In the genomic region with DNA sequence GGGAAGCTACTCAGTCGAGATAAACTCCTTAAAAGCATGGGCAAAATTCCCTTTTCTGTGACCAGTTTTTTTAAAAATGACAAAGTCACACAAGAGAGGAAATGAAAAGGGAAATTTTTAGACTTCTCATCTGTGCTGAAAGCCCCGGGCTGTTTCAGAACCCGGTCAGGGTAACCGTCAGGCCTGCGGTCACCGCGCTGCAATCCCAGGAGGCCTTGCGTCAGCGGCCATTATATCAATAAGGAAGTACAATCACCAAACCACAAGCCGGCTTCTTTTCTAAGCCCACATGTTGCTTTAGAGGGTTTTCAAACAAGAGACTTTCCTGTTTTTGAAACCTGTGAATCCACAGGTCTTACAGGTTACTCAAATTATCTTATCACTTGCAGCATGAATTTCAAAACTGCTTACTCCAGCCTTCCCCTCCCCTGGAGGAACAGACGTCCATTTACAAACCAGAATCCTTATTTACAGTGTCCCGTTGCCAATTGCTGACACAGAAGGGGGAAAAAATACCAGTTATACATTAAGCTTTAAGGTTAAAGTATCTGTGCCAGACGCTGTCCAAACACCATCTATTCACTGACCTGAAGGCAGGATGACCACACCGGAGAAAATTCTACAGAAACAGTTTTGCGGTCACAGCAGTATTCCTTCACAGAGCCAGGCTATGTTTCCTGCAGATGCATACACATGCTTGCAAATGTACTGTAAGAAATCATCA, we compare ENCODE assay signal across 1 cellular context.
A peak's percentile ranks its signal among the peaks of the same experiment; 100 is the strongest.
TF ChIP-seq lines count a peak whose summit lies in the region.

No MANE protein-coding gene starts in this region.

TF ChIP-seq in GM12878, 131 proteins besides CTCF, POLR2A, EP300 and RAD21 (continued from another document and continues in another):
- TF ChIP-seq, protein P1, sequence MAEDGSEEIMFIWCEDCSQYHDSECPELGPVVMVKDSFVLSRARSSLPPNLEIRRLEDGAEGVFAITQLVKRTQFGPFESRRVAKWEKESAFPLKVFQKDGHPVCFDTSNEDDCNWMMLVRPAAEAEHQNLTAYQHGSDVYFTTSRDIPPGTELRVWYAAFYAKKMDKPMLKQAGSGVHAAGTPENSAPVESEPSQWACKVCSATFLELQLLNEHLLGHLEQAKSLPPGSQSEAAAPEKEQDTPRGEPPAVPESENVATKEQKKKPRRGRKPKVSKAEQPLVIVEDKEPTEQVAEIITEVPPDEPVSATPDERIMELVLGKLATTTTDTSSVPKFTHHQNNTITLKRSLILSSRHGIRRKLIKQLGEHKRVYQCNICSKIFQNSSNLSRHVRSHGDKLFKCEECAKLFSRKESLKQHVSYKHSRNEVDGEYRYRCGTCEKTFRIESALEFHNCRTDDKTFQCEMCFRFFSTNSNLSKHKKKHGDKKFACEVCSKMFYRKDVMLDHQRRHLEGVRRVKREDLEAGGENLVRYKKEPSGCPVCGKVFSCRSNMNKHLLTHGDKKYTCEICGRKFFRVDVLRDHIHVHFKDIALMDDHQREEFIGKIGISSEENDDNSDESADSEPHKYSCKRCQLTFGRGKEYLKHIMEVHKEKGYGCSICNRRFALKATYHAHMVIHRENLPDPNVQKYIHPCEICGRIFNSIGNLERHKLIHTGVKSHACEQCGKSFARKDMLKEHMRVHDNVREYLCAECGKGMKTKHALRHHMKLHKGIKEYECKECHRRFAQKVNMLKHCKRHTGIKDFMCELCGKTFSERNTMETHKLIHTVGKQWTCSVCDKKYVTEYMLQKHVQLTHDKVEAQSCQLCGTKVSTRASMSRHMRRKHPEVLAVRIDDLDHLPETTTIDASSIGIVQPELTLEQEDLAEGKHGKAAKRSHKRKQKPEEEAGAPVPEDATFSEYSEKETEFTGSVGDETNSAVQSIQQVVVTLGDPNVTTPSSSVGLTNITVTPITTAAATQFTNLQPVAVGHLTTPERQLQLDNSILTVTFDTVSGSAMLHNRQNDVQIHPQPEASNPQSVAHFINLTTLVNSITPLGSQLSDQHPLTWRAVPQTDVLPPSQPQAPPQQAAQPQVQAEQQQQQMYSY (CRISPR knock-in tag; IDR thresholded peaks at IDR 0.05): no peak
- TF ChIP-seq, protein P2, sequence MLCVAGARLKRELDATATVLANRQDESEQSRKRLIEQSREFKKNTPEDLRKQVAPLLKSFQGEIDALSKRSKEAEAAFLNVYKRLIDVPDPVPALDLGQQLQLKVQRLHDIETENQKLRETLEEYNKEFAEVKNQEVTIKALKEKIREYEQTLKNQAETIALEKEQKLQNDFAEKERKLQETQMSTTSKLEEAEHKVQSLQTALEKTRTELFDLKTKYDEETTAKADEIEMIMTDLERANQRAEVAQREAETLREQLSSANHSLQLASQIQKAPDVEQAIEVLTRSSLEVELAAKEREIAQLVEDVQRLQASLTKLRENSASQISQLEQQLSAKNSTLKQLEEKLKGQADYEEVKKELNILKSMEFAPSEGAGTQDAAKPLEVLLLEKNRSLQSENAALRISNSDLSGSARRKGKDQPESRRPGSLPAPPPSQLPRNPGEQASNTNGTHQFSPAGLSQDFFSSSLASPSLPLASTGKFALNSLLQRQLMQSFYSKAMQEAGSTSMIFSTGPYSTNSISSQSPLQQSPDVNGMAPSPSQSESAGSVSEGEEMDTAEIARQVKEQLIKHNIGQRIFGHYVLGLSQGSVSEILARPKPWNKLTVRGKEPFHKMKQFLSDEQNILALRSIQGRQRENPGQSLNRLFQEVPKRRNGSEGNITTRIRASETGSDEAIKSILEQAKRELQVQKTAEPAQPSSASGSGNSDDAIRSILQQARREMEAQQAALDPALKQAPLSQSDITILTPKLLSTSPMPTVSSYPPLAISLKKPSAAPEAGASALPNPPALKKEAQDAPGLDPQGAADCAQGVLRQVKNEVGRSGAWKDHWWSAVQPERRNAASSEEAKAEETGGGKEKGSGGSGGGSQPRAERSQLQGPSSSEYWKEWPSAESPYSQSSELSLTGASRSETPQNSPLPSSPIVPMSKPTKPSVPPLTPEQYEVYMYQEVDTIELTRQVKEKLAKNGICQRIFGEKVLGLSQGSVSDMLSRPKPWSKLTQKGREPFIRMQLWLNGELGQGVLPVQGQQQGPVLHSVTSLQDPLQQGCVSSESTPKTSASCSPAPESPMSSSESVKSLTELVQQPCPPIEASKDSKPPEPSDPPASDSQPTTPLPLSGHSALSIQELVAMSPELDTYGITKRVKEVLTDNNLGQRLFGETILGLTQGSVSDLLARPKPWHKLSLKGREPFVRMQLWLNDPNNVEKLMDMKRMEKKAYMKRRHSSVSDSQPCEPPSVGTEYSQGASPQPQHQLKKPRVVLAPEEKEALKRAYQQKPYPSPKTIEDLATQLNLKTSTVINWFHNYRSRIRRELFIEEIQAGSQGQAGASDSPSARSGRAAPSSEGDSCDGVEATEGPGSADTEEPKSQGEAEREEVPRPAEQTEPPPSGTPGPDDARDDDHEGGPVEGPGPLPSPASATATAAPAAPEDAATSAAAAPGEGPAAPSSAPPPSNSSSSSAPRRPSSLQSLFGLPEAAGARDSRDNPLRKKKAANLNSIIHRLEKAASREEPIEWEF (IDR thresholded peaks at IDR 0.05; ENCODE audit: insufficient replicate concordance, low read depth, low read length): peak; percentile 93
- TF ChIP-seq NFIC (IDR thresholded peaks at IDR 0.05; ENCODE audit: low read depth, low read length) (no peak), HDGF (IDR thresholded peaks at IDR 0.05) (no peak), CBFB (IDR thresholded peaks at IDR 0.05; ENCODE audit: low read depth) (peak; percentile 97), SMAD1 (IDR thresholded peaks at IDR 0.05; ENCODE audit: low read depth, partially characterized antibody) (no peak), NFYA (IDR thresholded peaks at IDR 0.05; ENCODE audit: borderline replicate concordance, low read depth, low read length) (no peak), TCF12 (IDR thresholded peaks at IDR 0.05; ENCODE audit: low read depth, low read length) (peak; percentile 92), SUPT20H (IDR thresholded peaks at IDR 0.05; ENCODE audit: borderline replicate concordance, control insufficient read depth, low read depth, low read length) (no peak), RELA (IDR thresholded peaks at IDR 0.05; ENCODE audit: borderline replicate concordance, partially characterized antibody) (peak; percentile 74), TCF3 (IDR thresholded peaks at IDR 0.05; ENCODE audit: borderline replicate concordance, insufficient read depth, low read depth, low read length) (0 out of 2 replicates have a peak, but pooled peaks have one; percentile 35), PAX5 (IDR thresholded peaks at IDR 0.05; ENCODE audit: borderline replicate concordance, low read depth, low read length) (peak; percentile 91), HDAC6 (IDR thresholded peaks at IDR 0.05; ENCODE audit: unreplicated experiment) (no peak), TBL1XR1 (IDR thresholded peaks at IDR 0.05; ENCODE audit: low read depth, low read length) (peak; percentile 93; the same call in 1 of the 2 replicates), PML (IDR thresholded peaks at IDR 0.05; ENCODE audit: low read length) (no peak), ZBTB33 (IDR thresholded peaks at IDR 0.05) (no peak), REST (IDR thresholded peaks at IDR 0.05; ENCODE audit: low read depth, low read length) (no peak), ZNF274 (IDR thresholded peaks at IDR 0.05; ENCODE audit: insufficient read depth, insufficient read length) (no peak), RB1 (IDR thresholded peaks at IDR 0.05; ENCODE audit: borderline replicate concordance) (no peak), RAD51 (IDR thresholded peaks at IDR 0.05) (peak; percentile 51; the same call in 1 of the 2 replicates), STAT3 (IDR thresholded peaks at IDR 0.05; ENCODE audit: low read depth, low read length) (peak; percentile 96), SRF (IDR thresholded peaks at IDR 0.05; ENCODE audit: low read depth in 2 of 2, low read length in 2 of 2) (no peak), E2F4 (IDR thresholded peaks at IDR 0.05; ENCODE audit: low read depth, low read length) (no peak), SPI1 (IDR thresholded peaks at IDR 0.05; ENCODE audit: borderline replicate concordance, insufficient read depth, low read depth, low read length) (peak; percentile 80), MEF2B (IDR thresholded peaks at IDR 0.05; ENCODE audit: partially characterized antibody, poor library complexity, severe bottlenecking) (peak; percentile 98), BACH1 (IDR thresholded peaks at IDR 0.05; ENCODE audit: borderline replicate concordance) (peak; percentile 71; the same call in 1 of the 2 replicates), ZBED1 (IDR thresholded peaks at IDR 0.05; ENCODE audit: borderline replicate concordance) (no peak; the same call in none of the 2 replicates), RUNX3 (IDR thresholded peaks at IDR 0.05; ENCODE audit: low read length) (no peak)
- TF ChIP-seq, protein P3, sequence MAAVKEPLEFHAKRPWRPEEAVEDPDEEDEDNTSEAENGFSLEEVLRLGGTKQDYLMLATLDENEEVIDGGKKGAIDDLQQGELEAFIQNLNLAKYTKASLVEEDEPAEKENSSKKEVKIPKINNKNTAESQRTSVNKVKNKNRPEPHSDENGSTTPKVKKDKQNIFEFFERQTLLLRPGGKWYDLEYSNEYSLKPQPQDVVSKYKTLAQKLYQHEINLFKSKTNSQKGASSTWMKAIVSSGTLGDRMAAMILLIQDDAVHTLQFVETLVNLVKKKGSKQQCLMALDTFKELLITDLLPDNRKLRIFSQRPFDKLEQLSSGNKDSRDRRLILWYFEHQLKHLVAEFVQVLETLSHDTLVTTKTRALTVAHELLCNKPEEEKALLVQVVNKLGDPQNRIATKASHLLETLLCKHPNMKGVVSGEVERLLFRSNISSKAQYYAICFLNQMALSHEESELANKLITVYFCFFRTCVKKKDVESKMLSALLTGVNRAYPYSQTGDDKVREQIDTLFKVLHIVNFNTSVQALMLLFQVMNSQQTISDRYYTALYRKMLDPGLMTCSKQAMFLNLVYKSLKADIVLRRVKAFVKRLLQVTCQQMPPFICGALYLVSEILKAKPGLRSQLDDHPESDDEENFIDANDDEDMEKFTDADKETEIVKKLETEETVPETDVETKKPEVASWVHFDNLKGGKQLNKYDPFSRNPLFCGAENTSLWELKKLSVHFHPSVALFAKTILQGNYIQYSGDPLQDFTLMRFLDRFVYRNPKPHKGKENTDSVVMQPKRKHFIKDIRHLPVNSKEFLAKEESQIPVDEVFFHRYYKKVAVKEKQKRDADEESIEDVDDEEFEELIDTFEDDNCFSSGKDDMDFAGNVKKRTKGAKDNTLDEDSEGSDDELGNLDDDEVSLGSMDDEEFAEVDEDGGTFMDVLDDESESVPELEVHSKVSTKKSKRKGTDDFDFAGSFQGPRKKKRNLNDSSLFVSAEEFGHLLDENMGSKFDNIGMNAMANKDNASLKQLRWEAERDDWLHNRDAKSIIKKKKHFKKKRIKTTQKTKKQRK (IDR thresholded peaks at IDR 0.05; ENCODE audit: low read depth, low read length): no peak
- TF ChIP-seq, protein P4, sequence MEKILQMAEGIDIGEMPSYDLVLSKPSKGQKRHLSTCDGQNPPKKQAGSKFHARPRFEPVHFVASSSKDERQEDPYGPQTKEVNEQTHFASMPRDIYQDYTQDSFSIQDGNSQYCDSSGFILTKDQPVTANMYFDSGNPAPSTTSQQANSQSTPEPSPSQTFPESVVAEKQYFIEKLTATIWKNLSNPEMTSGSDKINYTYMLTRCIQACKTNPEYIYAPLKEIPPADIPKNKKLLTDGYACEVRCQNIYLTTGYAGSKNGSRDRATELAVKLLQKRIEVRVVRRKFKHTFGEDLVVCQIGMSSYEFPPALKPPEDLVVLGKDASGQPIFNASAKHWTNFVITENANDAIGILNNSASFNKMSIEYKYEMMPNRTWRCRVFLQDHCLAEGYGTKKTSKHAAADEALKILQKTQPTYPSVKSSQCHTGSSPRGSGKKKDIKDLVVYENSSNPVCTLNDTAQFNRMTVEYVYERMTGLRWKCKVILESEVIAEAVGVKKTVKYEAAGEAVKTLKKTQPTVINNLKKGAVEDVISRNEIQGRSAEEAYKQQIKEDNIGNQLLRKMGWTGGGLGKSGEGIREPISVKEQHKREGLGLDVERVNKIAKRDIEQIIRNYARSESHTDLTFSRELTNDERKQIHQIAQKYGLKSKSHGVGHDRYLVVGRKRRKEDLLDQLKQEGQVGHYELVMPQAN (conservative IDR thresholded peaks at IDR 0.05): peak; percentile 61; the same call in 1 of the 2 replicates
